8 cellular contexts compared by ENCODE assay signal in the genomic region with DNA sequence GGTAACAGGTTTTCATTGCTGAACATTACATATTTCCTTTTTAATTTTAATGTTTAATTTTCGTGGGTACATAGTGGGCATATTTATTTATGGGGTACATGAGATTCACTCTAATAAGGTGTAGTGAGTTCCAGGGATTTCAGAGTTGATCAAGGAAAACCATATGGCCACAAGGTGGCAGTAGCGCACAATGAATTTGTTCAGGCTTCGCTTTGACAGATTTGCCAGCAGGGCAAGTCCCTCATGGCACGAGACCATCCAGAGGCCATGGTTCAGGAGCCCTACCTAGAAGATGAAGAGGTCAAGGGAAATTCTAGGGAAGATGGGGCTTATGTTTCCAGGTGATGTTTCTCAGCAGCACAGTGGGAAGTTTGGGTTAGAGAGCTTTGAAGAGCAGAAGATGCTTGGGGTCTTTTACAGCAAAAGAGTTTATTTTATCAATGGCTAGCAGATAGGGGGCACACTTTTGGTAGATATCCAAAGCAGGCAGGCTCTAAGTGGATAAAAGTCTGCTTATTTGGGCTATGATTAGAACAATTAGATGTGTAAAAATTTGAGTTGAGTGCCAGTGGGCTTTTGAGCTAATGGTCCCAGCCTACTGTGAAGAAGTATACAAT.
DNase-seq lines count a peak whose midpoint lies in the region; ATAC-seq and TF ChIP-seq lines count a peak whose summit lies in the region.

No MANE protein-coding gene starts in this region.

- H3K9me3 Mint-ChIP-seq in activated naive CD8-positive, alpha-beta T cell treated with anti-CD3 and anti-CD28 coated beads for 36 hours, result peaks cover 6% of the 10 kb centered on the region
- peaks cover 18% of the 10 kb centered on the region for H3K9me3 Mint-ChIP-seq in type B pancreatic cell

- TF ChIP-seq CTCF in type B pancreatic cell (conservative IDR thresholded peaks at IDR 0.05), result peak; percentile 82

- no peak overlapping the region for H3K27ac Mint-ChIP-seq in activated naive CD8-positive, alpha-beta T cell treated with anti-CD3 and anti-CD28 coated beads for 36 hours
- no peak overlapping the region for H3K27ac Mint-ChIP-seq in type B pancreatic cell

- H3K4me1 Mint-ChIP-seq in activated naive CD8-positive, alpha-beta T cell treated with anti-CD3 and anti-CD28 coated beads for 36 hours, result no peaks in the 10 kb centered on the region
- H3K4me1 Mint-ChIP-seq in type B pancreatic cell (ENCODE audit: unreplicated experiment), result no peaks in the 10 kb centered on the region

- H3K27me3 Mint-ChIP-seq in activated naive CD8-positive, alpha-beta T cell treated with anti-CD3 and anti-CD28 coated beads for 36 hours, result no peaks in the 10 kb centered on the region
- peaks cover 2% of the 10 kb centered on the region for H3K27me3 Mint-ChIP-seq in type B pancreatic cell

- ATAC-seq in HG03097 (IDR thresholded peaks at IDR 0.05; ENCODE audit: low FRiP score, unreplicated experiment) (peak; percentile 66), left lobe of liver (peak; percentile 85)

- no peak overlapping the region for H3K4me3 Mint-ChIP-seq in activated naive CD8-positive, alpha-beta T cell treated with anti-CD3 and anti-CD28 coated beads for 36 hours
- H3K4me3 Mint-ChIP-seq in type B pancreatic cell, result no peak overlapping the region

- peaks cover 3% of the 10 kb centered on the region for H3K36me3 Mint-ChIP-seq in activated naive CD8-positive, alpha-beta T cell treated with anti-CD3 and anti-CD28 coated beads for 36 hours
- H3K36me3 Mint-ChIP-seq in type B pancreatic cell, result peaks cover 4% of the 10 kb centered on the region

- DNase-seq in NCI-H524 (lab: John Stamatoyannopoulos, UW), result peak; percentile 26 to 62
- no peak for DNase-seq in NCI-H524 treated with DMSO at 0.1 percent for 48 hours (lab: John Stamatoyannopoulos, UW)
- DNase-seq in NCI-H82 treated with DMSO at 0.1 percent for 48 hours (lab: John Stamatoyannopoulos, UW; ENCODE audit: unreplicated experiment), result peak; percentile 34
- DNase-seq in activated naive CD8-positive, alpha-beta T cell treated with anti-CD3 and anti-CD28 coated beads for 36 hours, result peak; percentile 30
- DNase-seq in left lobe of liver (ENCODE audit: low spot score), result peak; percentile 62
- DNase-seq in type B pancreatic cell (ENCODE audit: extremely low spot score, unreplicated experiment), result no peak
- DNase-seq in ureter (ENCODE audit: low spot score), result no peak

Comparison
In these comparisons a context has a peak if more than half of its experiments do, and no peak if none do; other contexts are left out.
1. DNase-seq: peak in NCI-H524 (2 of 2), NCI-H82 treated with DMSO at 0.1 percent for 48 hours (single experiment), activated naive CD8-positive, alpha-beta T cell treated with anti-CD3 and anti-CD28 coated beads for 36 hours (single experiment) and left lobe of liver (single experiment); none in NCI-H524 treated with DMSO at 0.1 percent for 48 hours (single experiment), type B pancreatic cell (single experiment) and ureter (single experiment).